In the genomic region with DNA sequence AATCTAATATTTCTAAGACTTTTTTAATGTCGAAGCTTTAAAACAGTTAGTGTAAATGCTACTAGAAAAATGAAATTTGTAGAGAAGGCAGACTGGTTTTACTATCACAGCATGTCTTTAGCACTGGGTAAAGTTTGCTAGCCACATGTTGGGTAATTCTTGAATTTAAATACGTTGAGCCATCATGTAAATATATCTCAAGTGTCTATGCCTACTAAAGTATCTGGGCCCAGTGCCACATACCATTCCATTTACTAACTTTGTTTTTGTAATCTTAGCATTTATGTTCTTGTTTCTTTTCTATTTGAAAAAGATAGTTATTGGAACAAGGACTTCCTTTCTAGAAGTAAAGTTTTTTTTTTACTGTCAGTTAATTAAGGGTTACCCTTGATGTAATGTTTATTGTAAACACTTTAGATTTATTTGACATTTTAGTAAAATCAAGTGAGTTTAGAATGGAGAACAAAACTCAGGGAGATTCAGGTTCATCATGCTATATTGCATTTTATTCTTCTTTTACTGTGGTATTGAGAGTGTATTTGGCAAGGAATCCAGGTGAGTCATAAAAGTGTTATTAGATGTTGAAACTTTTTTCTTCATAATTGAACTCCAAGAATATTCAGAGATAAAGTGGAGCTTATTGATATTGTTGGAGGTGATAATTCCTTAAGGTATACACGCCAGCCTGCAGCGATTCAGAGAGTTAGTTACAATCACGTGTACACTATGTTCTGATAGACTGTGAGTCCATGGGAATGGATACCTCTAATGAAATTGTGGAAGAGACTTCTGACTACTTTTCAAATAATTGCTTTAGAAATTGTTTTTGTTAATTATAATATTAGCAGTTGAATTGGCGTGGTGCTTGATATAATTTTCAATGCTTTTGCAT, we compare ENCODE assay signal across 12 cellular contexts.
DNase-seq lines count a peak whose midpoint lies in the region; TF ChIP-seq lines count a peak whose summit lies in the region.
"Had no signal": no experiment of that assay in that cellular context is flagged by ENCODE, and none has a peak within 500 bp of the region (broad histone marks: within the 10 kb centered on the region; RNA-seq: fewer than 3 reads in every experiment).

No MANE protein-coding gene starts in this region.

- H3K27me3 ChIP-seq in ACC112 (ENCODE audit: insufficient read depth, low read length): no peaks in the 10 kb centered on the region
- H3K27me3 ChIP-seq in kidney epithelial cell (ENCODE audit: control insufficient read depth, insufficient read depth, low read length): no peaks in the 10 kb centered on the region
- H3K27me3 ChIP-seq in dorsolateral prefrontal cortex: no peaks in the 10 kb centered on the region
- H3K27me3 ChIP-seq: colonic mucosa had no signal

- peak overlapping the region; percentile 86 for H3K27ac ChIP-seq in ACC112 (ENCODE audit: low read depth, low read length)
- no peak overlapping the region for H3K27ac ChIP-seq in dorsolateral prefrontal cortex
- H3K27ac ChIP-seq: C4-2B, colonic mucosa, VCaP had no signal

- H3K4me3 ChIP-seq in ACC112 (ENCODE audit: low read depth, low read length) (peak overlapping the region; percentile 56), kidney epithelial cell (ENCODE audit: low read depth, low read length) (no peak overlapping the region), dorsolateral prefrontal cortex (no peak overlapping the region)
- H3K4me3 ChIP-seq: colonic mucosa had no signal

- peak overlapping the region; percentile 41 for H2AFZ ChIP-seq in ACC112 (ENCODE audit: low read length, unreplicated experiment)

- H3K79me2 ChIP-seq in ACC112 (ENCODE audit: control insufficient read depth, insufficient read depth, low read length, unreplicated experiment): no peaks in the 10 kb centered on the region

- TF ChIP-seq POLR2A in erythroblast (IDR thresholded peaks at IDR 0.05; ENCODE audit: low read length): no peak

- intact Hi-C loops in dorsolateral prefrontal cortex (cut with DNase I): no loop called here

- TF ChIP-seq CTCF in kidney epithelial cell (IDR thresholded peaks at IDR 0.05; ENCODE audit: insufficient read depth, low read length, poor library complexity, severe bottlenecking) (no peak), dorsolateral prefrontal cortex (IDR thresholded peaks at IDR 0.05 in 54 of 56, conservative IDR thresholded peaks at IDR 0.05 in 2 of 56; ENCODE audit: low read depth in 1 of 56, partially characterized antibody in 56 of 56) (no peak)

- H3K4me1 ChIP-seq in ACC112 (ENCODE audit: control insufficient read depth, insufficient read depth, low read length, unreplicated experiment): peaks cover 39% of the 10 kb centered on the region
- H3K4me1 ChIP-seq: colonic mucosa had no signal

- H3K36me3 ChIP-seq in ACC112 (ENCODE audit: insufficient read depth, low read length) (no peaks in the 10 kb centered on the region), kidney epithelial cell (ENCODE audit: control insufficient read depth, insufficient read depth, low read length) (no peaks in the 10 kb centered on the region)
- H3K36me3 ChIP-seq: colonic mucosa had no signal

- DNase-seq in HPDE6-E6E7 (ENCODE audit: extremely low spot score): peak; percentile 56
- DNase-seq in astrocyte of the hippocampus (ENCODE audit: low read depth, low spot score): peak; percentile 86
- DNase-seq in kidney epithelial cell (ENCODE audit: low read depth): peak; percentile 38
- no peak for DNase-seq in DMS53 (lab: John Stamatoyannopoulos, UW)
- DNase-seq in dorsolateral prefrontal cortex: no peak
- DNase-seq in erythroblast (lab: John Stamatoyannopoulos, UW): no peak
- DNase-seq in NCI-H82 treated with DMSO at 0.1 percent for 48 hours (lab: John Stamatoyannopoulos, UW; ENCODE audit: unreplicated experiment): no peak
- DNase-seq: activated T-cell treated with anti-CD3 and anti-CD28 coated beads, Interleukin-2, amount 50 U/mL, for 4 hours; colonic mucosa had no signal

Comparison
In these comparisons a context has a peak if more than half of its experiments do, and no peak if none do; other contexts are left out.
1. DNase-seq: peak in HPDE6-E6E7 (single experiment), astrocyte of the hippocampus (single experiment) and kidney epithelial cell (single experiment); none in DMS53 (single experiment), dorsolateral prefrontal cortex (0 of 10), erythroblast (0 of 2) and NCI-H82 treated with DMSO at 0.1 percent for 48 hours (single experiment).